1 cellular context compared by ENCODE assay signal in the genomic region with DNA sequence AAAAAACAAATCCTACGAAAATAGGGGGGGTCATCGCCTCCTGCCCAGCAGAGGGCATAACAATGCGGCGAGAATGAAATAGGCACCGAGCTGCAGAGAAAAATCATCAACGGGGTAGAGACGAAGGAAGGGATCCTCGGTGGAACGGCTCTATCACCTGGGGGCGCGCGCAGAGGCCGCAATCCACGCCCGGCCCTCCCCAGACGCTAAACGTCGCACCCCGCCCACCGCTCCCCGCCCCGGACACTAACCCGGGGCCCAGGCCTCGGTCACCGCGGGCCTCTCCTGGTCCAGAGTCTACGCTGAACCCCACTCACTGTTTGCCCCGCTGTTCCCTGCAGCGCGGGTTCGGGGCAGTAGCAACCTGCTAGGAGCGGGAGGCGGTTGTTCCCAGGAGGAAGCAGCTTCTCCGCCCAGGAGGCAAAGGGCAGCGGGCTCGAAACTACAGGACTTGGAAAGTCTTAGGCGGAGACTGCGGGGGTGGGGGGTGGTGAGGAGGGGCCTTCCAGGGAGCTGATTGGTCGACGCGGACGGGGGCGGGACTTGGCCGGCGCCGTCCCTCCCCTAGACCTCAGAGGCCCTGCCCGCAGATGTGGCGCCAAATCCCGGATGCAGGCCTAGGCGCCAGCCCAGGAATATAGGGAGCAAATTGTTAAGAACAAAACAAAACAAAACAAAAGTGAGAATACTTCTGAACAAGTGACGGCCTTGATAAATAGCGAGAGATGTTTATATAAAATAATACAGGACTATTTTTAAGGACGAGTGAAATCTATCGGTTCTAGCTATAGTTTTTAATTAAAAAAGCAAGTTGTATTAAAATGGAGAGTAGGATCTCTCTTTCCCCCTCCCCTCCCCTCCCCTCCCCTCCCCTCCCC.
TF ChIP-seq lines count a peak whose summit lies in the region.

A gene with protein sequence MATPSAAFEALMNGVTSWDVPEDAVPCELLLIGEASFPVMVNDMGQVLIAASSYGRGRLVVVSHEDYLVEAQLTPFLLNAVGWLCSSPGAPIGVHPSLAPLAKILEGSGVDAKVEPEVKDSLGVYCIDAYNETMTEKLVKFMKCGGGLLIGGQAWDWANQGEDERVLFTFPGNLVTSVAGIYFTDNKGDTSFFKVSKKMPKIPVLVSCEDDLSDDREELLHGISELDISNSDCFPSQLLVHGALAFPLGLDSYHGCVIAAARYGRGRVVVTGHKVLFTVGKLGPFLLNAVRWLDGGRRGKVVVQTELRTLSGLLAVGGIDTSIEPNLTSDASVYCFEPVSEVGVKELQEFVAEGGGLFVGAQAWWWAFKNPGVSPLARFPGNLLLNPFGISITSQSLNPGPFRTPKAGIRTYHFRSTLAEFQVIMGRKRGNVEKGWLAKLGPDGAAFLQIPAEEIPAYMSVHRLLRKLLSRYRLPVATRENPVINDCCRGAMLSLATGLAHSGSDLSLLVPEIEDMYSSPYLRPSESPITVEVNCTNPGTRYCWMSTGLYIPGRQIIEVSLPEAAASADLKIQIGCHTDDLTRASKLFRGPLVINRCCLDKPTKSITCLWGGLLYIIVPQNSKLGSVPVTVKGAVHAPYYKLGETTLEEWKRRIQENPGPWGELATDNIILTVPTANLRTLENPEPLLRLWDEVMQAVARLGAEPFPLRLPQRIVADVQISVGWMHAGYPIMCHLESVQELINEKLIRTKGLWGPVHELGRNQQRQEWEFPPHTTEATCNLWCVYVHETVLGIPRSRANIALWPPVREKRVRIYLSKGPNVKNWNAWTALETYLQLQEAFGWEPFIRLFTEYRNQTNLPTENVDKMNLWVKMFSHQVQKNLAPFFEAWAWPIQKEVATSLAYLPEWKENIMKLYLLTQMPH (minus strand): TSS at position 467 of the 878 bp plus-strand sequence. CDS start 25,568 bp downstream, outside the sequence.

TF ChIP-seq in HepG2, 621 proteins besides CTCF, POLR2A, EP300 and RAD21 (continued from another document and continues in another):
- TF ChIP-seq, protein P1, sequence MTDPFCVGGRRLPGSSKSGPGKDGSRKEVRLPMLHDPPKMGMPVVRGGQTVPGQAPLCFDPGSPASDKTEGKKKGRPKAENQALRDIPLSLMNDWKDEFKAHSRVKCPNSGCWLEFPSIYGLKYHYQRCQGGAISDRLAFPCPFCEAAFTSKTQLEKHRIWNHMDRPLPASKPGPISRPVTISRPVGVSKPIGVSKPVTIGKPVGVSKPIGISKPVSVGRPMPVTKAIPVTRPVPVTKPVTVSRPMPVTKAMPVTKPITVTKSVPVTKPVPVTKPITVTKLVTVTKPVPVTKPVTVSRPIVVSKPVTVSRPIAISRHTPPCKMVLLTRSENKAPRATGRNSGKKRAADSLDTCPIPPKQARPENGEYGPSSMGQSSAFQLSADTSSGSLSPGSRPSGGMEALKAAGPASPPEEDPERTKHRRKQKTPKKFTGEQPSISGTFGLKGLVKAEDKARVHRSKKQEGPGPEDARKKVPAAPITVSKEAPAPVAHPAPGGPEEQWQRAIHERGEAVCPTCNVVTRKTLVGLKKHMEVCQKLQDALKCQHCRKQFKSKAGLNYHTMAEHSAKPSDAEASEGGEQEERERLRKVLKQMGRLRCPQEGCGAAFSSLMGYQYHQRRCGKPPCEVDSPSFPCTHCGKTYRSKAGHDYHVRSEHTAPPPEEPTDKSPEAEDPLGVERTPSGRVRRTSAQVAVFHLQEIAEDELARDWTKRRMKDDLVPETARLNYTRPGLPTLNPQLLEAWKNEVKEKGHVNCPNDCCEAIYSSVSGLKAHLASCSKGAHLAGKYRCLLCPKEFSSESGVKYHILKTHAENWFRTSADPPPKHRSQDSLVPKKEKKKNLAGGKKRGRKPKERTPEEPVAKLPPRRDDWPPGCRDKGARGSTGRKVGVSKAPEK (CRISPR knock-in tag; IDR thresholded peaks at IDR 0.05; ENCODE audit: borderline replicate concordance): peak; percentile 64; the same call in 1 of the 2 replicates
- TF ChIP-seq, protein P2, sequence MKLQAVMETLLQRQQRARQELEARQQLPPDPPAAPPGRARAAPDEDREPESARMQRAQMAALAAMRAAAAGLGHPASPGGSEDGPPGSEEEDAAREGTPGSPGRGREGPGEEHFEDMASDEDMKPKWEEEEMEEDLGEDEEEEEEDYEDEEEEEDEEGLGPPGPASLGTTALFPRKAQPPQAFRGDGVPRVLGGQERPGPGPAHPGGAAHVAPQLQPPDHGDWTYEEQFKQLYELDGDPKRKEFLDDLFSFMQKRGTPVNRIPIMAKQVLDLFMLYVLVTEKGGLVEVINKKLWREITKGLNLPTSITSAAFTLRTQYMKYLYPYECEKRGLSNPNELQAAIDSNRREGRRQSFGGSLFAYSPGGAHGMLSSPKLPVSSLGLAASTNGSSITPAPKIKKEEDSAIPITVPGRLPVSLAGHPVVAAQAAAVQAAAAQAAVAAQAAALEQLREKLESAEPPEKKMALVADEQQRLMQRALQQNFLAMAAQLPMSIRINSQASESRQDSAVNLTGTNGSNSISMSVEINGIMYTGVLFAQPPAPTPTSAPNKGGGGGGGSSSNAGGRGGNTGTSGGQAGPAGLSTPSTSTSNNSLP (IDR thresholded peaks at IDR 0.05; ENCODE audit: low read depth, low read length): 0 out of 2 replicates have a peak, but pooled peaks have one; percentile 5
- peak; percentile 70; the same call in 1 of the 2 replicates for TF ChIP-seq NR2F2 (IDR thresholded peaks at IDR 0.05; ENCODE audit: borderline replicate concordance, low read depth)
- TF ChIP-seq NRL (CRISPR knock-in tag; IDR thresholded peaks at IDR 0.05; ENCODE audit: borderline replicate concordance): peak; percentile 76; the same call in 1 of the 2 replicates
- peak; percentile 73; the same call in 1 of the 2 replicates for TF ChIP-seq SP2 (CRISPR knock-in tag; IDR thresholded peaks at IDR 0.05)
- peak in 1 of 2 experiments; percentile 84; a peak in 2 of 4 replicates for TF ChIP-seq KLF16 (CRISPR knock-in tag; IDR thresholded peaks at IDR 0.05)
- TF ChIP-seq RBAK (CRISPR knock-in tag; IDR thresholded peaks at IDR 0.05): no peak
- TF ChIP-seq, protein P3, sequence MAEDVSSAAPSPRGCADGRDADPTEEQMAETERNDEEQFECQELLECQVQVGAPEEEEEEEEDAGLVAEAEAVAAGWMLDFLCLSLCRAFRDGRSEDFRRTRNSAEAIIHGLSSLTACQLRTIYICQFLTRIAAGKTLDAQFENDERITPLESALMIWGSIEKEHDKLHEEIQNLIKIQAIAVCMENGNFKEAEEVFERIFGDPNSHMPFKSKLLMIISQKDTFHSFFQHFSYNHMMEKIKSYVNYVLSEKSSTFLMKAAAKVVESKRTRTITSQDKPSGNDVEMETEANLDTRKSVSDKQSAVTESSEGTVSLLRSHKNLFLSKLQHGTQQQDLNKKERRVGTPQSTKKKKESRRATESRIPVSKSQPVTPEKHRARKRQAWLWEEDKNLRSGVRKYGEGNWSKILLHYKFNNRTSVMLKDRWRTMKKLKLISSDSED (CRISPR knock-in tag; IDR thresholded peaks at IDR 0.05): no peak
- peak; percentile 75 for TF ChIP-seq NFYC (CRISPR knock-in tag; IDR thresholded peaks at IDR 0.05)
- TF ChIP-seq, protein P4, sequence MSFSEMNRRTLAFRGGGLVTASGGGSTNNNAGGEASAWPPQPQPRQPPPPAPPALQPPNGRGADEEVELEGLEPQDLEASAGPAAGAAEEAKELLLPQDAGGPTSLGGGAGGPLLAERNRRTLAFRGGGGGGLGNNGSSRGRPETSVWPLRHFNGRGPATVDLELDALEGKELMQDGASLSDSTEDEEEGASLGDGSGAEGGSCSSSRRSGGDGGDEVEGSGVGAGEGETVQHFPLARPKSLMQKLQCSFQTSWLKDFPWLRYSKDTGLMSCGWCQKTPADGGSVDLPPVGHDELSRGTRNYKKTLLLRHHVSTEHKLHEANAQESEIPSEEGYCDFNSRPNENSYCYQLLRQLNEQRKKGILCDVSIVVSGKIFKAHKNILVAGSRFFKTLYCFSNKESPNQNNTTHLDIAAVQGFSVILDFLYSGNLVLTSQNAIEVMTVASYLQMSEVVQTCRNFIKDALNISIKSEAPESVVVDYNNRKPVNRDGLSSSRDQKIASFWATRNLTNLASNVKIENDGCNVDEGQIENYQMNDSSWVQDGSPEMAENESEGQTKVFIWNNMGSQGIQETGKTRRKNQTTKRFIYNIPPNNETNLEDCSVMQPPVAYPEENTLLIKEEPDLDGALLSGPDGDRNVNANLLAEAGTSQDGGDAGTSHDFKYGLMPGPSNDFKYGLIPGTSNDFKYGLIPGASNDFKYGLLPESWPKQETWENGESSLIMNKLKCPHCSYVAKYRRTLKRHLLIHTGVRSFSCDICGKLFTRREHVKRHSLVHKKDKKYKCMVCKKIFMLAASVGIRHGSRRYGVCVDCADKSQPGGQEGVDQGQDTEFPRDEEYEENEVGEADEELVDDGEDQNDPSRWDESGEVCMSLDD (CRISPR knock-in tag; IDR thresholded peaks at IDR 0.05; ENCODE audit: borderline replicate concordance): peak; percentile 93
- TF ChIP-seq SPEN (CRISPR knock-in tag; IDR thresholded peaks at IDR 0.05; ENCODE audit: low read depth): peak; percentile 74
- TF ChIP-seq TAF1 (CRISPR knock-in tag; IDR thresholded peaks at IDR 0.05): peak; percentile 87
- peak; percentile 2; the same call in 1 of the 2 replicates for TF ChIP-seq MEIS1 (CRISPR knock-in tag; IDR thresholded peaks at IDR 0.05; ENCODE audit: borderline replicate concordance)
- TF ChIP-seq ERF (CRISPR knock-in tag; IDR thresholded peaks at IDR 0.05): no peak; the same call in 1 of the 2 replicates
- no peak for TF ChIP-seq ZNF496 (CRISPR knock-in tag; IDR thresholded peaks at IDR 0.05; ENCODE audit: insufficient replicate concordance)
- no peak for TF ChIP-seq ZNF3 (CRISPR knock-in tag; IDR thresholded peaks at IDR 0.05)
- TF ChIP-seq FLYWCH1 (CRISPR knock-in tag; IDR thresholded peaks at IDR 0.05): no peak
- 0 out of 2 replicates have a peak, but pooled peaks have one; percentile 32 for TF ChIP-seq ZNF274 (CRISPR knock-in tag; IDR thresholded peaks at IDR 0.05)
- TF ChIP-seq GABPB1 (CRISPR knock-in tag; IDR thresholded peaks at IDR 0.05): peak; percentile 78
- peak; percentile 62; the same call in 1 of the 2 replicates for TF ChIP-seq ZNF121 (CRISPR knock-in tag; IDR thresholded peaks at IDR 0.05)
- no peak for TF ChIP-seq TP53 (CRISPR knock-in tag; conservative IDR thresholded peaks at IDR 0.05)
- TF ChIP-seq, protein P5, sequence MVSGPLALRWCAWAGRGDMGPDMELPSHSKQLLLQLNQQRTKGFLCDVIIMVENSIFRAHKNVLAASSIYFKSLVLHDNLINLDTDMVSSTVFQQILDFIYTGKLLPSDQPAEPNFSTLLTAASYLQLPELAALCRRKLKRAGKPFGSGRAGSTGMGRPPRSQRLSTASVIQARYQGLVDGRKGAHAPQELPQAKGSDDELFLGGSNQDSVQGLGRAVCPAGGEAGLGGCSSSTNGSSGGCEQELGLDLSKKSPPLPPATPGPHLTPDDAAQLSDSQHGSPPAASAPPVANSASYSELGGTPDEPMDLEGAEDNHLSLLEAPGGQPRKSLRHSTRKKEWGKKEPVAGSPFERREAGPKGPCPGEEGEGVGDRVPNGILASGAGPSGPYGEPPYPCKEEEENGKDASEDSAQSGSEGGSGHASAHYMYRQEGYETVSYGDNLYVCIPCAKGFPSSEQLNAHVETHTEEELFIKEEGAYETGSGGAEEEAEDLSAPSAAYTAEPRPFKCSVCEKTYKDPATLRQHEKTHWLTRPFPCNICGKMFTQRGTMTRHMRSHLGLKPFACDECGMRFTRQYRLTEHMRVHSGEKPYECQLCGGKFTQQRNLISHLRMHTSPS (CRISPR knock-in tag; IDR thresholded peaks at IDR 0.05; ENCODE audit: low read depth): no peak
- TF ChIP-seq, protein P6, sequence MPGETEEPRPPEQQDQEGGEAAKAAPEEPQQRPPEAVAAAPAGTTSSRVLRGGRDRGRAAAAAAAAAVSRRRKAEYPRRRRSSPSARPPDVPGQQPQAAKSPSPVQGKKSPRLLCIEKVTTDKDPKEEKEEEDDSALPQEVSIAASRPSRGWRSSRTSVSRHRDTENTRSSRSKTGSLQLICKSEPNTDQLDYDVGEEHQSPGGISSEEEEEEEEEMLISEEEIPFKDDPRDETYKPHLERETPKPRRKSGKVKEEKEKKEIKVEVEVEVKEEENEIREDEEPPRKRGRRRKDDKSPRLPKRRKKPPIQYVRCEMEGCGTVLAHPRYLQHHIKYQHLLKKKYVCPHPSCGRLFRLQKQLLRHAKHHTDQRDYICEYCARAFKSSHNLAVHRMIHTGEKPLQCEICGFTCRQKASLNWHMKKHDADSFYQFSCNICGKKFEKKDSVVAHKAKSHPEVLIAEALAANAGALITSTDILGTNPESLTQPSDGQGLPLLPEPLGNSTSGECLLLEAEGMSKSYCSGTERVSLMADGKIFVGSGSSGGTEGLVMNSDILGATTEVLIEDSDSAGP (CRISPR knock-in tag; IDR thresholded peaks at IDR 0.05; ENCODE audit: borderline replicate concordance): peak; percentile 89; the same call in 1 of the 2 replicates
- no peak for TF ChIP-seq ZNF234 (CRISPR knock-in tag; conservative IDR thresholded peaks at IDR 0.05)
- TF ChIP-seq ZNF883 (CRISPR knock-in tag; IDR thresholded peaks at IDR 0.05; ENCODE audit: not compliant biosample characterization): no peak
- TF ChIP-seq ZNF446 (CRISPR knock-in tag; IDR thresholded peaks at IDR 0.05): no peak
- 0 out of 2 replicates have a peak, but pooled peaks have one; percentile 59 for TF ChIP-seq ARHGAP35 (CRISPR knock-in tag; IDR thresholded peaks at IDR 0.05; ENCODE audit: borderline replicate concordance)
- 0 out of 2 replicates have a peak, but pooled peaks have one; percentile 32 for TF ChIP-seq TRIM24 (CRISPR knock-in tag; IDR thresholded peaks at IDR 0.05)
- TF ChIP-seq KDM5A (IDR thresholded peaks at IDR 0.05; ENCODE audit: borderline replicate concordance, low read length): no peak
- no peak; the same call in 1 of the 2 replicates for TF ChIP-seq PRMT3 (CRISPR knock-in tag; IDR thresholded peaks at IDR 0.05; ENCODE audit: borderline replicate concordance, low read depth)
- peak; percentile 17; the same call in 1 of the 2 replicates for TF ChIP-seq ZNF589 (CRISPR knock-in tag; conservative IDR thresholded peaks at IDR 0.05)
